Comparison of ENCODE assay signal across 1 cellular context in genomic region chr4:140706276-140706625, GRCh38.
TF ChIP-seq lines count a peak whose summit lies in the region.

No MANE protein-coding gene starts in this region.

TF ChIP-seq in HepG2, 621 proteins besides CTCF, POLR2A, EP300 and RAD21:
- no peak for TF ChIP-seq SIX4 (CRISPR knock-in tag; IDR thresholded peaks at IDR 0.05)
- 0 out of 2 replicates have a peak, but pooled peaks have one; percentile 29 for TF ChIP-seq MAFF (IDR thresholded peaks at IDR 0.05; ENCODE audit: low read depth, low read length)
- TF ChIP-seq TARDBP (CRISPR knock-in tag; IDR thresholded peaks at IDR 0.05), result no peak
- no peak for TF ChIP-seq ZNF577 (CRISPR knock-in tag; IDR thresholded peaks at IDR 0.05; ENCODE audit: borderline replicate concordance, low read depth)
- TF ChIP-seq ETV5 (CRISPR knock-in tag; IDR thresholded peaks at IDR 0.05; ENCODE audit: borderline replicate concordance), result no peak
- TF ChIP-seq NFIC (IDR thresholded peaks at IDR 0.05; ENCODE audit: low read length), result no peak
- TF ChIP-seq MAFK (conservative IDR thresholded peaks at IDR 0.05 in 1 of 2, IDR thresholded peaks at IDR 0.05 in 1 of 2; ENCODE audit: low read length in 2 of 2), result peak; percentile 8 to 59; a peak in 2 of 4 replicates
- TF ChIP-seq NFKBIZ (CRISPR knock-in tag; IDR thresholded peaks at IDR 0.05), result no peak
- no peak for TF ChIP-seq SIN3A (IDR thresholded peaks at IDR 0.05; ENCODE audit: borderline replicate concordance, low read depth, low read length)
- TF ChIP-seq ZEB1 (IDR thresholded peaks at IDR 0.05; ENCODE audit: insufficient replicate concordance, low read depth), result no peak
- TF ChIP-seq, protein P1, sequence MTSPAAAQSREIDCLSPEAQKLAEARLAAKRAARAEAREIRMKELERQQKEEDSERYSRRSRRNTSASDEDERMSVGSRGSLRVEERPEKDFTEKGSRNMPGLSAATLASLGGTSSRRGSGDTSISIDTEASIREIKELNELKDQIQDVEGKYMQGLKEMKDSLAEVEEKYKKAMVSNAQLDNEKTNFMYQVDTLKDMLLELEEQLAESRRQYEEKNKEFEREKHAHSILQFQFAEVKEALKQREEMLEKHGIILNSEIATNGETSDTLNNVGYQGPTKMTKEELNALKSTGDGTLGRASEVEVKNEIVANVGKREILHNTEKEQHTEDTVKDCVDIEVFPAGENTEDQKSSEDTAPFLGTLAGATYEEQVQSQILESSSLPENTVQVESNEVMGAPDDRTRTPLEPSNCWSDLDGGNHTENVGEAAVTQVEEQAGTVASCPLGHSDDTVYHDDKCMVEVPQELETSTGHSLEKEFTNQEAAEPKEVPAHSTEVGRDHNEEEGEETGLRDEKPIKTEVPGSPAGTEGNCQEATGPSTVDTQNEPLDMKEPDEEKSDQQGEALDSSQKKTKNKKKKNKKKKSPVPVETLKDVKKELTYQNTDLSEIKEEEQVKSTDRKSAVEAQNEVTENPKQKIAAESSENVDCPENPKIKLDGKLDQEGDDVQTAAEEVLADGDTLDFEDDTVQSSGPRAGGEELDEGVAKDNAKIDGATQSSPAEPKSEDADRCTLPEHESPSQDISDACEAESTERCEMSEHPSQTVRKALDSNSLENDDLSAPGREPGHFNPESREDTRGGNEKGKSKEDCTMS (CRISPR knock-in tag; conservative IDR thresholded peaks at IDR 0.05), result no peak
- TF ChIP-seq CC2D1A (CRISPR knock-in tag; IDR thresholded peaks at IDR 0.05), result no peak
- no peak for TF ChIP-seq ZNF777 (CRISPR knock-in tag; IDR thresholded peaks at IDR 0.05)
